ENCODE assay signal across 17 cellular contexts in the genomic region with DNA sequence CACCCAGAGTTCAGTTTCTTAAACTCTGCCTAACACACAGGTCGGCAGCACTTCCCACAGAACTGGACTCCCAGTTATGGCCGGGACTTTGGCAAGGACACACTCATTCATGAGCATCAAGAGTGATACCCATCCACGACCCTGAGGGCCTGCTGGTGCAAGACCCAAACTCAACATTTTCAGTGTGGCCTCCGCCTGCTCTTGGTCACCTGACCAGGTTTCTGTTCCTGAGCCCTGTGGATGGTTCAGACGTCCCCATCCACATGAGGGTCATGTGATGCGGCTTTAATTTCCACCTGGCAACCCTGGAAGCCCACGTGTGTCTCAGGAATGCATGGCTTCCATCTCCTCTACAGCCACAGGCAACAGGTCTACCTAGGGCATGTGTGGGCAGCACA.
"Had no signal": no experiment of that assay in that cellular context is flagged by ENCODE, and none has a peak within 500 bp of the region (broad histone marks: within the 10 kb centered on the region; RNA-seq: fewer than 3 reads in every experiment).

No MANE protein-coding gene starts in this region.

- FAIRE-seq: pancreas had no signal

- H3K4me3 Mint-ChIP-seq: activated CD4-positive, alpha-beta T cell treated with anti-CD3 and anti-CD28 coated beads for 36 hours; activated naive CD8-positive, alpha-beta T cell treated with anti-CD3 and anti-CD28 coated beads, Interleukin-2, amount 50 U/mL, for 24 hours; activated T-cell treated with anti-CD3 and anti-CD28 coated beads, Interleukin-2, amount 50 U/mL, for 24 hours; nephron; stimulated activated naive CD8-positive, alpha-beta T cell treated with anti-CD3 and anti-CD28 coated beads, Interleukin-15, Interleukin-2, amounts not matched to agents 100 ng/mL and 50 ng/mL, for 24 hours; WTC11 had no signal

- H3K9me3 Mint-ChIP-seq: activated naive CD8-positive, alpha-beta T cell treated with anti-CD3 and anti-CD28 coated beads, Interleukin-2, amount 50 U/mL, for 24 hours; activated T-cell treated with anti-CD3 and anti-CD28 coated beads, Interleukin-2, amount 50 U/mL, for 24 hours; activated T-helper 2 cell treated with anti-CD3 and anti-CD28 coated beads, Interferon-gamma antibody, Interleukin-2, Interleukin-4, amounts not matched to agents 10 μg/mL and 5 μg/mL and 100 μg/mL, durations not matched to agents 14 hours and 24 hours and 36 hours; nephron; stimulated activated naive CD8-positive, alpha-beta T cell treated with anti-CD3 and anti-CD28 coated beads, Interleukin-15, Interleukin-2, amounts not matched to agents 100 ng/mL and 50 ng/mL, for 24 hours had no signal

- H3K36me3 ChIP-seq: left lung, pancreas, tibial artery had no signal

- H3K4me3 ChIP-seq: left lung, pancreas, tibial artery had no signal

- H3K27me3 ChIP-seq: pancreas had no signal

- ATAC-seq: activated CD4-positive, alpha-beta T cell treated with anti-CD3 and anti-CD28 coated beads for 36 hours; activated naive CD8-positive, alpha-beta T cell treated with anti-CD3 and anti-CD28 coated beads, Interleukin-2, amount 50 U/mL, for 24 hours; left lung; pancreas; WTC11 had no signal

- H3K4me1 ChIP-seq: pancreas, tibial artery had no signal

- H3K27ac Mint-ChIP-seq: activated CD4-positive, alpha-beta T cell treated with anti-CD3 and anti-CD28 coated beads for 36 hours; activated naive CD8-positive, alpha-beta T cell treated with anti-CD3 and anti-CD28 coated beads, Interleukin-2, amount 50 U/mL, for 24 hours; activated T-cell treated with anti-CD3 and anti-CD28 coated beads, Interleukin-2, amount 50 U/mL, for 24 hours; activated T-helper 2 cell treated with anti-CD3 and anti-CD28 coated beads, Interferon-gamma antibody, Interleukin-2, Interleukin-4, amounts not matched to agents 10 μg/mL and 5 μg/mL and 100 μg/mL, durations not matched to agents 14 hours and 24 hours and 36 hours; stimulated activated naive CD8-positive, alpha-beta T cell treated with anti-CD3 and anti-CD28 coated beads, Interleukin-15, Interleukin-2, amounts not matched to agents 100 ng/mL and 50 ng/mL, for 24 hours; WTC11 had no signal

- H3K4me1 Mint-ChIP-seq: activated CD4-positive, alpha-beta T cell treated with anti-CD3 and anti-CD28 coated beads for 36 hours had no signal

- H3K9me3 ChIP-seq: left lung, pancreas, tibial artery had no signal

- DNase-seq: activated CD4-positive, alpha-beta T cell treated with anti-CD3 and anti-CD28 coated beads for 36 hours; activated CD4-positive, alpha-beta T cell treated with anti-CD3 and anti-CD28 coated beads, Interleukin-2, amount 50 U/mL, for 4 hours; activated CD8-positive, alpha-beta memory T cell treated with anti-CD3 and anti-CD28 coated beads for 24 hours; activated CD8-positive, alpha-beta memory T cell treated with anti-CD3 and anti-CD28 coated beads, Interleukin-2, amount 50 U/mL, for 4 hours; activated naive CD4-positive, alpha-beta T cell; activated naive CD8-positive, alpha-beta T cell treated with anti-CD3 and anti-CD28 coated beads, Interleukin-2, amount 50 U/mL, for 24 hours; activated T-cell treated with anti-CD3 and anti-CD28 coated beads, Interleukin-2, amount 50 U/mL, for 24 hours; stimulated activated CD4-positive, alpha-beta T cell treated with anti-CD3 and anti-CD28 coated beads, Interleukin-4, amount 100 ng/mL, for 24 hours; T-helper 9 cell had no signal

- H3K27ac ChIP-seq: epithelial cell of prostate, pancreas, tibial artery had no signal
